Comparison of ENCODE assay signal across 1 cellular context in the genomic region with DNA sequence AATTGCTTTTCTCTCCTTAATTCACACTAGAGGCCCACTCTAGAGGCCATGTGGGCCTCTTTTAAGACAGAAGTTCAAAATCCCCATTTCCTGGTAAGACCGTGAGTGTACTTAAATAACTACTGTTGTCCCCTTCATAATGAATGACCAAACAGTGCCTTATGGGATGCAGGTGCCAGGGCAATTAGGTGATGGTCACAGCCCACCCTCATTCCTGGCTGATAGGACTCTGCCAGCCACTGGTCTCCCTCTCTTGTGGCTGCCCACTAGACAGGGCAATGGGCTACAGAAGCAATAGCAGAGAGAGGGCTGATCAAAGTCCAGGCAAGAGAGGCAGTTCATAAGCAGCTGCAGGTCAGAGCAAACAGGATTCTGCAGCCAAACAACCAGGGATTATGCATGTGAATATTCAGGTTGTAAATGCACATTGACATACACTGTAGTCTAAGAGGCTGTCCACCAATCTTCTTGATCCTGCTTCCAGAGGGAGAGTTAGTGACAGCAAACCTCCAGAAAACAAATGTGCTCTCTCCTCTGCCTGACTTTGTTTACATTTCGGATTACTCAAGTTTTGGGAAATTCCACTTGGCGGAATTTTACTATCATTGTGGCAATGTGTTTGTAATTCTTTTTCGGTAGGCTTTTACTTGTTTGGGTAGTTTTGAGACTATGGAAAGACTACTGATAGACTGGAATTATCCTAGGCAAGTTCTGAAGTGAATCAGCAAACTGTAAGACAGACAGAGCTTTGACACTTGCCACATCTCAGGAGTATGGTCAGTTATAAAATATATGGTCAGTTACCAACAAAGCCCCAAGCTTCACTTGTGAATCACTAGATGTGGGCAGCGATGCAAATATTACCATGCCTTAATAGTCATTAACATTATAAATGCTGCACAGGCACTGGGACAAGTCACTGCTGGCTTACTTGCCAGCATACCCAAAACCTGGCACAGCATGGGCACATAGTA.
TF ChIP-seq lines count a peak whose summit lies in the region.

No MANE protein-coding gene starts in this region.

TF ChIP-seq in HepG2, 621 proteins besides CTCF, POLR2A, EP300 and RAD21 (continued from another document and continues in another):
- TF ChIP-seq, protein P1, sequence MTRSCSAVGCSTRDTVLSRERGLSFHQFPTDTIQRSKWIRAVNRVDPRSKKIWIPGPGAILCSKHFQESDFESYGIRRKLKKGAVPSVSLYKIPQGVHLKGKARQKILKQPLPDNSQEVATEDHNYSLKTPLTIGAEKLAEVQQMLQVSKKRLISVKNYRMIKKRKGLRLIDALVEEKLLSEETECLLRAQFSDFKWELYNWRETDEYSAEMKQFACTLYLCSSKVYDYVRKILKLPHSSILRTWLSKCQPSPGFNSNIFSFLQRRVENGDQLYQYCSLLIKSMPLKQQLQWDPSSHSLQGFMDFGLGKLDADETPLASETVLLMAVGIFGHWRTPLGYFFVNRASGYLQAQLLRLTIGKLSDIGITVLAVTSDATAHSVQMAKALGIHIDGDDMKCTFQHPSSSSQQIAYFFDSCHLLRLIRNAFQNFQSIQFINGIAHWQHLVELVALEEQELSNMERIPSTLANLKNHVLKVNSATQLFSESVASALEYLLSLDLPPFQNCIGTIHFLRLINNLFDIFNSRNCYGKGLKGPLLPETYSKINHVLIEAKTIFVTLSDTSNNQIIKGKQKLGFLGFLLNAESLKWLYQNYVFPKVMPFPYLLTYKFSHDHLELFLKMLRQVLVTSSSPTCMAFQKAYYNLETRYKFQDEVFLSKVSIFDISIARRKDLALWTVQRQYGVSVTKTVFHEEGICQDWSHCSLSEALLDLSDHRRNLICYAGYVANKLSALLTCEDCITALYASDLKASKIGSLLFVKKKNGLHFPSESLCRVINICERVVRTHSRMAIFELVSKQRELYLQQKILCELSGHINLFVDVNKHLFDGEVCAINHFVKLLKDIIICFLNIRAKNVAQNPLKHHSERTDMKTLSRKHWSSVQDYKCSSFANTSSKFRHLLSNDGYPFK (CRISPR knock-in tag; IDR thresholded peaks at IDR 0.05; ENCODE audit: borderline replicate concordance) = no peak
- peak; percentile 86 for TF ChIP-seq ZNF264 (CRISPR knock-in tag; IDR thresholded peaks at IDR 0.05)
- TF ChIP-seq AHDC1 (CRISPR knock-in tag; IDR thresholded peaks at IDR 0.05; ENCODE audit: borderline replicate concordance) = peak; percentile 91; the same call in 1 of the 2 replicates
- no peak for TF ChIP-seq NPAS2 (CRISPR knock-in tag; IDR thresholded peaks at IDR 0.05; ENCODE audit: borderline replicate concordance)
- no peak; the same call in 1 of the 2 replicates for TF ChIP-seq SNAPC5 (CRISPR knock-in tag; IDR thresholded peaks at IDR 0.05; ENCODE audit: borderline replicate concordance)
- TF ChIP-seq KAT8 (CRISPR knock-in tag; IDR thresholded peaks at IDR 0.05) = peak; percentile 87
- TF ChIP-seq, protein P2, sequence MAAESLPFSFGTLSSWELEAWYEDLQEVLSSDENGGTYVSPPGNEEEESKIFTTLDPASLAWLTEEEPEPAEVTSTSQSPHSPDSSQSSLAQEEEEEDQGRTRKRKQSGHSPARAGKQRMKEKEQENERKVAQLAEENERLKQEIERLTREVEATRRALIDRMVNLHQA (CRISPR knock-in tag; IDR thresholded peaks at IDR 0.05) = no peak
- TF ChIP-seq MLX (CRISPR knock-in tag; IDR thresholded peaks at IDR 0.05) = peak; percentile 70; the same call in 1 of the 2 replicates
- TF ChIP-seq REST (IDR thresholded peaks at IDR 0.05; ENCODE audit: borderline replicate concordance in 1 of 2, low read depth in 1 of 2, low read length in 2 of 2) = peak in 1 of 2 experiments; percentile 30; a peak in 1 of 4 replicates
- TF ChIP-seq, protein P3, sequence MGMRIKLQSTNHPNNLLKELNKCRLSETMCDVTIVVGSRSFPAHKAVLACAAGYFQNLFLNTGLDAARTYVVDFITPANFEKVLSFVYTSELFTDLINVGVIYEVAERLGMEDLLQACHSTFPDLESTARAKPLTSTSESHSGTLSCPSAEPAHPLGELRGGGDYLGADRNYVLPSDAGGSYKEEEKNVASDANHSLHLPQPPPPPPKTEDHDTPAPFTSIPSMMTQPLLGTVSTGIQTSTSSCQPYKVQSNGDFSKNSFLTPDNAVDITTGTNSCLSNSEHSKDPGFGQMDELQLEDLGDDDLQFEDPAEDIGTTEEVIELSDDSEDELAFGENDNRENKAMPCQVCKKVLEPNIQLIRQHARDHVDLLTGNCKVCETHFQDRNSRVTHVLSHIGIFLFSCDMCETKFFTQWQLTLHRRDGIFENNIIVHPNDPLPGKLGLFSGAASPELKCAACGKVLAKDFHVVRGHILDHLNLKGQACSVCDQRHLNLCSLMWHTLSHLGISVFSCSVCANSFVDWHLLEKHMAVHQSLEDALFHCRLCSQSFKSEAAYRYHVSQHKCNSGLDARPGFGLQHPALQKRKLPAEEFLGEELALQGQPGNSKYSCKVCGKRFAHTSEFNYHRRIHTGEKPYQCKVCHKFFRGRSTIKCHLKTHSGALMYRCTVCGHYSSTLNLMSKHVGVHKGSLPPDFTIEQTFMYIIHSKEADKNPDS (CRISPR knock-in tag; IDR thresholded peaks at IDR 0.05) = peak; percentile 26; the same call in 1 of the 2 replicates
- TF ChIP-seq MXI1 (IDR thresholded peaks at IDR 0.05; ENCODE audit: borderline replicate concordance, low read depth, low read length) = peak; percentile 74; the same call in 2 of the 3 replicates
- TF ChIP-seq ASH2L (IDR thresholded peaks at IDR 0.05; ENCODE audit: insufficient read length, low read depth, low read length) = peak; percentile 95
- TF ChIP-seq ZNF672 (CRISPR knock-in tag; IDR thresholded peaks at IDR 0.05) = no peak
- TF ChIP-seq, protein P4, sequence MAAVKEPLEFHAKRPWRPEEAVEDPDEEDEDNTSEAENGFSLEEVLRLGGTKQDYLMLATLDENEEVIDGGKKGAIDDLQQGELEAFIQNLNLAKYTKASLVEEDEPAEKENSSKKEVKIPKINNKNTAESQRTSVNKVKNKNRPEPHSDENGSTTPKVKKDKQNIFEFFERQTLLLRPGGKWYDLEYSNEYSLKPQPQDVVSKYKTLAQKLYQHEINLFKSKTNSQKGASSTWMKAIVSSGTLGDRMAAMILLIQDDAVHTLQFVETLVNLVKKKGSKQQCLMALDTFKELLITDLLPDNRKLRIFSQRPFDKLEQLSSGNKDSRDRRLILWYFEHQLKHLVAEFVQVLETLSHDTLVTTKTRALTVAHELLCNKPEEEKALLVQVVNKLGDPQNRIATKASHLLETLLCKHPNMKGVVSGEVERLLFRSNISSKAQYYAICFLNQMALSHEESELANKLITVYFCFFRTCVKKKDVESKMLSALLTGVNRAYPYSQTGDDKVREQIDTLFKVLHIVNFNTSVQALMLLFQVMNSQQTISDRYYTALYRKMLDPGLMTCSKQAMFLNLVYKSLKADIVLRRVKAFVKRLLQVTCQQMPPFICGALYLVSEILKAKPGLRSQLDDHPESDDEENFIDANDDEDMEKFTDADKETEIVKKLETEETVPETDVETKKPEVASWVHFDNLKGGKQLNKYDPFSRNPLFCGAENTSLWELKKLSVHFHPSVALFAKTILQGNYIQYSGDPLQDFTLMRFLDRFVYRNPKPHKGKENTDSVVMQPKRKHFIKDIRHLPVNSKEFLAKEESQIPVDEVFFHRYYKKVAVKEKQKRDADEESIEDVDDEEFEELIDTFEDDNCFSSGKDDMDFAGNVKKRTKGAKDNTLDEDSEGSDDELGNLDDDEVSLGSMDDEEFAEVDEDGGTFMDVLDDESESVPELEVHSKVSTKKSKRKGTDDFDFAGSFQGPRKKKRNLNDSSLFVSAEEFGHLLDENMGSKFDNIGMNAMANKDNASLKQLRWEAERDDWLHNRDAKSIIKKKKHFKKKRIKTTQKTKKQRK (IDR thresholded peaks at IDR 0.05; ENCODE audit: low read length) = no peak
- TF ChIP-seq, protein P5, sequence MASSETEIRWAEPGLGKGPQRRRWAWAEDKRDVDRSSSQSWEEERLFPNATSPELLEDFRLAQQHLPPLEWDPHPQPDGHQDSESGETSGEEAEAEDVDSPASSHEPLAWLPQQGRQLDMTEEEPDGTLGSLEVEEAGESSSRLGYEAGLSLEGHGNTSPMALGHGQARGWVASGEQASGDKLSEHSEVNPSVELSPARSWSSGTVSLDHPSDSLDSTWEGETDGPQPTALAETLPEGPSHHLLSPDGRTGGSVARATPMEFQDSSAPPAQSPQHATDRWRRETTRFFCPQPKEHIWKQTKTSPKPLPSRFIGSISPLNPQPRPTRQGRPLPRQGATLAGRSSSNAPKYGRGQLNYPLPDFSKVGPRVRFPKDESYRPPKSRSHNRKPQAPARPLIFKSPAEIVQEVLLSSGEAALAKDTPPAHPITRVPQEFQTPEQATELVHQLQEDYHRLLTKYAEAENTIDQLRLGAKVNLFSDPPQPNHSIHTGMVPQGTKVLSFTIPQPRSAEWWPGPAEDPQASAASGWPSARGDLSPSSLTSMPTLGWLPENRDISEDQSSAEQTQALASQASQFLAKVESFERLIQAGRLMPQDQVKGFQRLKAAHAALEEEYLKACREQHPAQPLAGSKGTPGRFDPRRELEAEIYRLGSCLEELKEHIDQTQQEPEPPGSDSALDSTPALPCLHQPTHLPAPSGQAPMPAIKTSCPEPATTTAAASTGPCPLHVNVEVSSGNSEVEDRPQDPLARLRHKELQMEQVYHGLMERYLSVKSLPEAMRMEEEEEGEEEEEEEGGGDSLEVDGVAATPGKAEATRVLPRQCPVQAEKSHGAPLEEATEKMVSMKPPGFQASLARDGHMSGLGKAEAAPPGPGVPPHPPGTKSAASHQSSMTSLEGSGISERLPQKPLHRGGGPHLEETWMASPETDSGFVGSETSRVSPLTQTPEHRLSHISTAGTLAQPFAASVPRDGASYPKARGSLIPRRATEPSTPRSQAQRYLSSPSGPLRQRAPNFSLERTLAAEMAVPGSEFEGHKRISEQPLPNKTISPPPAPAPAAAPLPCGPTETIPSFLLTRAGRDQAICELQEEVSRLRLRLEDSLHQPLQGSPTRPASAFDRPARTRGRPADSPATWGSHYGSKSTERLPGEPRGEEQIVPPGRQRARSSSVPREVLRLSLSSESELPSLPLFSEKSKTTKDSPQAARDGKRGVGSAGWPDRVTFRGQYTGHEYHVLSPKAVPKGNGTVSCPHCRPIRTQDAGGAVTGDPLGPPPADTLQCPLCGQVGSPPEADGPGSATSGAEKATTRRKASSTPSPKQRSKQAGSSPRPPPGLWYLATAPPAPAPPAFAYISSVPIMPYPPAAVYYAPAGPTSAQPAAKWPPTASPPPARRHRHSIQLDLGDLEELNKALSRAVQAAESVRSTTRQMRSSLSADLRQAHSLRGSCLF (CRISPR knock-in tag; IDR thresholded peaks at IDR 0.05; ENCODE audit: borderline replicate concordance) = no peak
- TF ChIP-seq ZSCAN12 (CRISPR knock-in tag; IDR thresholded peaks at IDR 0.05) = no peak
